In genomic region chr3:11269007-11269406, GRCh38 we compare ENCODE assay signal across 34 cellular contexts.
"Had no signal": no experiment of that assay in that cellular context is flagged by ENCODE, and none has a peak within 500 bp of the region (broad histone marks: within the 10 kb centered on the region; RNA-seq: fewer than 3 reads in every experiment).

No MANE protein-coding gene starts in this region.

- DNase-seq: Karpas-422, Kasumi-1, MG63, MM.1S, MV-4-11, NCI-H1048, NCI-H1092, NCI-H1092 treated with DMSO at 0.1 percent for 48 hours, NCI-H1105, NCI-H1105 treated with DMSO at 0.1 percent for 48 hours, NCI-H1417, NCI-H1417 treated with DMSO at 0.1 percent for 48 hours, NCI-H1436, NCI-H1436 treated with DMSO at 0.1 percent for 48 hours, NCI-H146, NCI-H1694, NCI-H1694 treated with DMSO at 0.1 percent for 48 hours, NCI-H187, NCI-H187 treated with DMSO at 0.1 percent for 48 hours, NCI-H1930, NCI-H2029, NCI-H2029 treated with DMSO at 0.1 percent for 48 hours, NCI-H2081, NCI-H2081 treated with DMSO at 0.1 percent for 48 hours, NCI-H2107, NCI-H2171, NCI-H2171 treated with DMSO at 0.1 percent for 48 hours, NCI-H2227 treated with DMSO at 0.1 percent for 48 hours, NCI-H226, NCI-H345, NCI-H446, NCI-H446 treated with DMSO at 0.1 percent for 48 hours, NCI-H510A, NCI-H510A treated with DMSO at 0.1 percent for 48 hours had no signal

- H3K4me3 ChIP-seq: MG63 had no signal

- H3K9me3 ChIP-seq: MG63 had no signal

- H3K27me3 ChIP-seq: MG63 had no signal
